Comparison of ENCODE assay signal across 1 cellular context in the genomic region with DNA sequence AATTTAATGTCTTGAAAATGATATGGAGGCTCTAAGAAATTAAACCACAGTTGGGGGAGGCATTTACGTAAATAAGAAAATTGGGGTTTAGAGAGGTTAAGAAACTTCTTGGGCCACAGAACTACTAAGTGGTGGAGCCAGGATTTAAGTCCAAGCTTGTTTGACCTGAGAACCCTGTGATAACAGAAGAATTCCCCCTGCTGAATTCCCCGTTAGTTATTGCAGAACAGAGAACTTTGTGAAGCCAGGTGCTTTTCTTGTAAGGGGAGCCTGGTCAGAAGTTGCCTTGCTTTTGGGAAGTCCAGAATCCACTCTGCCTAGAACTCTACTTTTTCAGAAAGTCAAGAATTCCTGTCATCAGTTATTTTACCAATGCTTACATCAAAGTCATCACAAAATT.
TF ChIP-seq lines count a peak whose summit lies in the region.

No MANE protein-coding gene starts in this region.

TF ChIP-seq in GM12878, 131 proteins besides CTCF, POLR2A, EP300 and RAD21 (continued from another document):
- TF ChIP-seq, protein P1, sequence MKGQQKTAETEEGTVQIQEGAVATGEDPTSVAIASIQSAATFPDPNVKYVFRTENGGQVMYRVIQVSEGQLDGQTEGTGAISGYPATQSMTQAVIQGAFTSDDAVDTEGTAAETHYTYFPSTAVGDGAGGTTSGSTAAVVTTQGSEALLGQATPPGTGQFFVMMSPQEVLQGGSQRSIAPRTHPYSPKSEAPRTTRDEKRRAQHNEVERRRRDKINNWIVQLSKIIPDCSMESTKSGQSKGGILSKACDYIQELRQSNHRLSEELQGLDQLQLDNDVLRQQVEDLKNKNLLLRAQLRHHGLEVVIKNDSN (IDR thresholded peaks at IDR 0.05; ENCODE audit: borderline replicate concordance, extremely low read length, insufficient read depth, low read depth, low read length) = no peak
- TF ChIP-seq CHD1 (IDR thresholded peaks at IDR 0.05; ENCODE audit: low read depth, low read length) = no peak
- TF ChIP-seq KDM1A (IDR thresholded peaks at IDR 0.05; ENCODE audit: borderline replicate concordance) = no peak
- TF ChIP-seq SREBF1 (IDR thresholded peaks at IDR 0.05; ENCODE audit: low read length) = no peak
- peak; percentile 78 to 81; a peak in 3 of 4 replicates for TF ChIP-seq IKZF2 (IDR thresholded peaks at IDR 0.05)
- TF ChIP-seq ZNF24 (IDR thresholded peaks at IDR 0.05) = no peak; the same call in 1 of the 2 replicates
- peak; percentile 77 for TF ChIP-seq SPI1 (IDR thresholded peaks at IDR 0.05; ENCODE audit: borderline replicate concordance, insufficient read depth, low read depth, low read length)
- TF ChIP-seq POU2F2 (IDR thresholded peaks at IDR 0.05; ENCODE audit: borderline replicate concordance, low read depth, low read length) = no peak
- TF ChIP-seq, protein P2, sequence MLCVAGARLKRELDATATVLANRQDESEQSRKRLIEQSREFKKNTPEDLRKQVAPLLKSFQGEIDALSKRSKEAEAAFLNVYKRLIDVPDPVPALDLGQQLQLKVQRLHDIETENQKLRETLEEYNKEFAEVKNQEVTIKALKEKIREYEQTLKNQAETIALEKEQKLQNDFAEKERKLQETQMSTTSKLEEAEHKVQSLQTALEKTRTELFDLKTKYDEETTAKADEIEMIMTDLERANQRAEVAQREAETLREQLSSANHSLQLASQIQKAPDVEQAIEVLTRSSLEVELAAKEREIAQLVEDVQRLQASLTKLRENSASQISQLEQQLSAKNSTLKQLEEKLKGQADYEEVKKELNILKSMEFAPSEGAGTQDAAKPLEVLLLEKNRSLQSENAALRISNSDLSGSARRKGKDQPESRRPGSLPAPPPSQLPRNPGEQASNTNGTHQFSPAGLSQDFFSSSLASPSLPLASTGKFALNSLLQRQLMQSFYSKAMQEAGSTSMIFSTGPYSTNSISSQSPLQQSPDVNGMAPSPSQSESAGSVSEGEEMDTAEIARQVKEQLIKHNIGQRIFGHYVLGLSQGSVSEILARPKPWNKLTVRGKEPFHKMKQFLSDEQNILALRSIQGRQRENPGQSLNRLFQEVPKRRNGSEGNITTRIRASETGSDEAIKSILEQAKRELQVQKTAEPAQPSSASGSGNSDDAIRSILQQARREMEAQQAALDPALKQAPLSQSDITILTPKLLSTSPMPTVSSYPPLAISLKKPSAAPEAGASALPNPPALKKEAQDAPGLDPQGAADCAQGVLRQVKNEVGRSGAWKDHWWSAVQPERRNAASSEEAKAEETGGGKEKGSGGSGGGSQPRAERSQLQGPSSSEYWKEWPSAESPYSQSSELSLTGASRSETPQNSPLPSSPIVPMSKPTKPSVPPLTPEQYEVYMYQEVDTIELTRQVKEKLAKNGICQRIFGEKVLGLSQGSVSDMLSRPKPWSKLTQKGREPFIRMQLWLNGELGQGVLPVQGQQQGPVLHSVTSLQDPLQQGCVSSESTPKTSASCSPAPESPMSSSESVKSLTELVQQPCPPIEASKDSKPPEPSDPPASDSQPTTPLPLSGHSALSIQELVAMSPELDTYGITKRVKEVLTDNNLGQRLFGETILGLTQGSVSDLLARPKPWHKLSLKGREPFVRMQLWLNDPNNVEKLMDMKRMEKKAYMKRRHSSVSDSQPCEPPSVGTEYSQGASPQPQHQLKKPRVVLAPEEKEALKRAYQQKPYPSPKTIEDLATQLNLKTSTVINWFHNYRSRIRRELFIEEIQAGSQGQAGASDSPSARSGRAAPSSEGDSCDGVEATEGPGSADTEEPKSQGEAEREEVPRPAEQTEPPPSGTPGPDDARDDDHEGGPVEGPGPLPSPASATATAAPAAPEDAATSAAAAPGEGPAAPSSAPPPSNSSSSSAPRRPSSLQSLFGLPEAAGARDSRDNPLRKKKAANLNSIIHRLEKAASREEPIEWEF (IDR thresholded peaks at IDR 0.05; ENCODE audit: insufficient replicate concordance, low read depth, low read length) = no peak
- 0 out of 2 replicates have a peak, but pooled peaks have one; percentile 32 for TF ChIP-seq BCL11A (IDR thresholded peaks at IDR 0.05; ENCODE audit: low read depth, low read length)
- TF ChIP-seq, protein P3, sequence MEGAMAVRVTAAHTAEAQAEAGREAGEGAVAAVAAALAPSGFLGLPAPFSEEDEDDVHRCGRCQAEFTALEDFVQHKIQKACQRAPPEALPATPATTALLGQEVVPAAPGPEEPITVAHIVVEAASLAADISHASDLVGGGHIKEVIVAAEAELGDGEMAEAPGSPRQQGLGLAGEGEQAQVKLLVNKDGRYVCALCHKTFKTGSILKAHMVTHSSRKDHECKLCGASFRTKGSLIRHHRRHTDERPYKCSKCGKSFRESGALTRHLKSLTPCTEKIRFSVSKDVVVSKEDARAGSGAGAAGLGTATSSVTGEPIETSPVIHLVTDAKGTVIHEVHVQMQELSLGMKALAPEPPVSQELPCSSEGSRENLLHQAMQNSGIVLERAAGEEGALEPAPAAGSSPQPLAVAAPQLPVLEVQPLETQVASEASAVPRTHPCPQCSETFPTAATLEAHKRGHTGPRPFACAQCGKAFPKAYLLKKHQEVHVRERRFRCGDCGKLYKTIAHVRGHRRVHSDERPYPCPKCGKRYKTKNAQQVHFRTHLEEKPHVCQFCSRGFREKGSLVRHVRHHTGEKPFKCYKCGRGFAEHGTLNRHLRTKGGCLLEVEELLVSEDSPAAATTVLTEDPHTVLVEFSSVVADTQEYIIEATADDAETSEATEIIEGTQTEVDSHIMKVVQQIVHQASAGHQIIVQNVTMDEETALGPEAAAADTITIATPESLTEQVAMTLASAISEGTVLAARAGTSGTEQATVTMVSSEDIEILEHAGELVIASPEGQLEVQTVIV (IDR thresholded peaks at IDR 0.05; ENCODE audit: borderline replicate concordance, partially characterized antibody) = no peak
- TF ChIP-seq TCF12 (IDR thresholded peaks at IDR 0.05; ENCODE audit: low read depth, low read length) = 0 out of 2 replicates have a peak, but pooled peaks have one; percentile 33
- peak; percentile 69; the same call in 1 of the 2 replicates for TF ChIP-seq NR2F1 (conservative IDR thresholded peaks at IDR 0.05)
- TF ChIP-seq, protein P4, sequence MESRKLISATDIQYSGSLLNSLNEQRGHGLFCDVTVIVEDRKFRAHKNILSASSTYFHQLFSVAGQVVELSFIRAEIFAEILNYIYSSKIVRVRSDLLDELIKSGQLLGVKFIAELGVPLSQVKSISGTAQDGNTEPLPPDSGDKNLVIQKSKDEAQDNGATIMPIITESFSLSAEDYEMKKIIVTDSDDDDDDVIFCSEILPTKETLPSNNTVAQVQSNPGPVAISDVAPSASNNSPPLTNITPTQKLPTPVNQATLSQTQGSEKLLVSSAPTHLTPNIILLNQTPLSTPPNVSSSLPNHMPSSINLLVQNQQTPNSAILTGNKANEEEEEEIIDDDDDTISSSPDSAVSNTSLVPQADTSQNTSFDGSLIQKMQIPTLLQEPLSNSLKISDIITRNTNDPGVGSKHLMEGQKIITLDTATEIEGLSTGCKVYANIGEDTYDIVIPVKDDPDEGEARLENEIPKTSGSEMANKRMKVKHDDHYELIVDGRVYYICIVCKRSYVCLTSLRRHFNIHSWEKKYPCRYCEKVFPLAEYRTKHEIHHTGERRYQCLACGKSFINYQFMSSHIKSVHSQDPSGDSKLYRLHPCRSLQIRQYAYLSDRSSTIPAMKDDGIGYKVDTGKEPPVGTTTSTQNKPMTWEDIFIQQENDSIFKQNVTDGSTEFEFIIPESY (IDR thresholded peaks at IDR 0.05) = no peak
- no peak for TF ChIP-seq ZBED1 (IDR thresholded peaks at IDR 0.05; ENCODE audit: borderline replicate concordance)
- no peak; the same call in 1 of the 2 replicates for TF ChIP-seq NBN (IDR thresholded peaks at IDR 0.05)
- no peak for TF ChIP-seq RAD51 (IDR thresholded peaks at IDR 0.05)
- no peak for TF ChIP-seq HDAC6 (IDR thresholded peaks at IDR 0.05; ENCODE audit: unreplicated experiment)
- no peak for TF ChIP-seq NR2C2 (IDR thresholded peaks at IDR 0.05; ENCODE audit: borderline replicate concordance, control insufficient read depth, insufficient read length, low read depth)
